In the genomic region with DNA sequence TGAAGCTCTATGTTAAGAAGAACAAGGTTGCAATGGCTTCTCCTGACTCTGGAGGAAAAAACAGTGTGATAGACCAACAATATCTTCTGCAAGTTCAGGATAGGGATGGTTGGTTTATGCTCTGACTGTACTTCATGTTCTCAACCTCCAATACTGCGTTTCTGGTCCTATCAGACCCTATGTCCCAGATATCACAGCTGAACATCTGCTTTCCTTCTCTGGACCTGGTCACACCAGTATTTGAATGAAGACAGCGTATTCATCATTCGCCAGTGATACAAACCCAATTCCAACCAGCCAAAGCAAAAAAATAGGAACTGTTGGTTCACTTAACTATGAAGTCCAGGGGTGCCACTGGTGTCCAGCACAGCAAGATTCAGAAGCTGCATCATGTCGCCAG, we compare ENCODE assay signal across 7 cellular contexts.
"Had no signal": no experiment of that assay in that cellular context is flagged by ENCODE, and none has a peak within 500 bp of the region (broad histone marks: within the 10 kb centered on the region; RNA-seq: fewer than 3 reads in every experiment).

No MANE protein-coding gene starts in this region.

- FAIRE-seq: H1, H54, HepG2 had no signal

- H3K9me3 Mint-ChIP-seq: GM23338, H9, IgD-negative memory B cell had no signal

- DNase-seq: H9, HCEC 1CT had no signal

- H3K4me3 Mint-ChIP-seq: GM23338, H9, IgD-negative memory B cell had no signal

- ATAC-seq: GM23338, HepG2 had no signal

- H3K4me3 ChIP-seq: GM23338 had no signal

- H3K4me1 Mint-ChIP-seq: GM23338, H9, IgD-negative memory B cell had no signal

- H3K27ac Mint-ChIP-seq: GM23338, IgD-negative memory B cell had no signal
